In genomic region chr15:72911658-72912057, GRCh38 we compare ENCODE assay signal across 19 cellular contexts.
DNase-seq lines count a peak whose midpoint lies in the region; ATAC-seq, FAIRE-seq and TF ChIP-seq lines count a peak whose summit lies in the region.
"Had no signal": no experiment of that assay in that cellular context is flagged by ENCODE, and none has a peak within 500 bp of the region (broad histone marks: within the 10 kb centered on the region; RNA-seq: fewer than 3 reads in every experiment).

No MANE protein-coding gene starts in this region.

- in situ Hi-C loops in HAP-1 (cut with MboI; ENCODE audit: low sequenced_read_pairs): no loop called here

- no peak for DNase-seq in WERI-Rb-1
- no peak for DNase-seq in glutamatergic neuron
- peak in 1 of 3 donors; percentile 69 for DNase-seq in mucosa of descending colon
- DNase-seq in small intestine: peak; percentile 47
- DNase-seq in HAP-1 (ENCODE audit: low spot score in 2 of 2): no peak
- no peak for DNase-seq in inferior parietal cortex (ENCODE audit: extremely low spot score)
- no peak for DNase-seq in left ventricle myocardium superior
- DNase-seq in H54 (ENCODE audit: insufficient read length, low spot score): no peak
- DNase-seq: C1 segment of cervical spinal cord; Caco-2; CD4-positive, alpha-beta memory T cell; DMS53; DMS79 treated with DMSO at 0.1 percent for 48 hours; GF-D8; GOT3; H7 had no signal

- H3K36me3 ChIP-seq in WERI-Rb-1 (no peaks in the 10 kb centered on the region), mucosa of descending colon (ENCODE audit: low read depth) (no peaks in the 10 kb centered on the region), small intestine (ENCODE audit: control insufficient read depth in 2 of 2, insufficient read depth in 2 of 2, low read length in 2 of 2) (no peaks in the 10 kb centered on the region), HAP-1 (replicated peaks) (no peaks in the 10 kb centered on the region)

- peak overlapping the region; percentile 98 for H3K27ac Mint-ChIP-seq in glutamatergic neuron (ENCODE audit: unreplicated experiment)
- H3K27ac Mint-ChIP-seq: CD4-positive, alpha-beta memory T cell had no signal

- peak overlapping the region; percentile 56 for H3K27ac ChIP-seq in WERI-Rb-1
- H3K27ac ChIP-seq in small intestine (ENCODE audit: low read depth in 1 of 2, low read length in 1 of 2): no peak overlapping the region

- no peaks in the 10 kb centered on the region for H3K36me3 Mint-ChIP-seq in glutamatergic neuron (ENCODE audit: unreplicated experiment)
- H3K36me3 Mint-ChIP-seq: CD4-positive, alpha-beta memory T cell had no signal

- no peak for TF ChIP-seq CTCF in WERI-Rb-1 (IDR thresholded peaks at IDR 0.05; ENCODE audit: low read depth, low read length)
- no peak for TF ChIP-seq CTCF in glutamatergic neuron (IDR thresholded peaks at IDR 0.05; ENCODE audit: partially characterized antibody, unreplicated experiment)
- no peak for TF ChIP-seq CTCF in mucosa of descending colon (IDR thresholded peaks at IDR 0.05)

- H3K27me3 Mint-ChIP-seq in glutamatergic neuron (ENCODE audit: unreplicated experiment): peaks cover 11% of the 10 kb centered on the region

- ATAC-seq in mucosa of descending colon (peak; percentile 98), left ventricle myocardium superior (no peak)
- ATAC-seq: HCT116 had no signal

- no peak for TF ChIP-seq POLR2A in H54 (IDR thresholded peaks at IDR 0.05; ENCODE audit: low read depth, low read length)

- no peak overlapping the region for H3K4me3 ChIP-seq in WERI-Rb-1 (ENCODE audit: low read depth, low read length)
- no peak overlapping the region for H3K4me3 ChIP-seq in mucosa of descending colon
- no peak overlapping the region for H3K4me3 ChIP-seq in small intestine (ENCODE audit: low read depth in 1 of 2, low read length in 2 of 2)
- H3K4me3 ChIP-seq in HAP-1: no peak overlapping the region

- 10 to 44% (median 24%) methylated on average over 1 of the region's 1 CpG for WGBS in small intestine, 3 donors

- FAIRE-seq in small intestine (lab: Jason Lieb, UNC): no peak
- no peak for FAIRE-seq in H54 (lab: Jason Lieb, UNC)
- FAIRE-seq: GM12891, GM18507 had no signal

- peak overlapping the region; percentile 74 for H3K4me3 Mint-ChIP-seq in glutamatergic neuron (ENCODE audit: unreplicated experiment)

- intact Hi-C loops in mucosa of descending colon (cut with DNase I, micrococcal nuclease): no loop called here
- intact Hi-C loops in left ventricle myocardium superior (cut with micrococcal nuclease): no loop called here

- H3K4me1 ChIP-seq in mucosa of descending colon (ENCODE audit: low read depth) (peaks cover 10% of the 10 kb centered on the region), small intestine (ENCODE audit: control insufficient read depth in 2 of 2, insufficient read depth in 1 of 2, low read depth in 1 of 2, low read length in 1 of 2) (peaks cover 0 to 3% of the 10 kb centered on the region in 2 donors), HAP-1 (no peaks in the 10 kb centered on the region)
- H3K4me1 ChIP-seq: Caco-2 had no signal

- H3K4me1 Mint-ChIP-seq in glutamatergic neuron (ENCODE audit: low read depth, unreplicated experiment): peaks cover 39% of the 10 kb centered on the region

- H3K9me3 Mint-ChIP-seq in glutamatergic neuron (ENCODE audit: unreplicated experiment): peaks cover 17% of the 10 kb centered on the region
- H3K9me3 Mint-ChIP-seq: CD4-positive, alpha-beta memory T cell had no signal

- H3K9me3 ChIP-seq in WERI-Rb-1 (ENCODE audit: severe bottlenecking) (no peaks in the 10 kb centered on the region), mucosa of descending colon (no peaks in the 10 kb centered on the region), small intestine (ENCODE audit: control insufficient read depth, low read depth) (no peaks in the 10 kb centered on the region), HAP-1 (no peaks in the 10 kb centered on the region)
- H3K9me3 ChIP-seq: Caco-2 had no signal

- no peaks in the 10 kb centered on the region for H3K27me3 ChIP-seq in WERI-Rb-1 (ENCODE audit: insufficient read depth, low read depth, severe bottlenecking)
- no peaks in the 10 kb centered on the region for H3K27me3 ChIP-seq in small intestine (ENCODE audit: control insufficient read depth in 2 of 2, insufficient read depth in 2 of 2, low read length in 2 of 2)
- peaks cover 11% of the 10 kb centered on the region for H3K27me3 ChIP-seq in HAP-1 (ENCODE audit: low read depth)
